Comparison of ENCODE assay signal across 14 cellular contexts in genomic region chr19:49801401-49801888, GRCh38. TPM values are rescaled to one million over a fixed set of nuclear protein-coding genes. Genes with fewer than 3 reads are reported as not detected.
A peak's percentile ranks its signal among the peaks of the same experiment; 100 is the strongest.
DNase-seq lines count a peak whose midpoint lies in the region; ATAC-seq, FAIRE-seq and TF ChIP-seq lines count a peak whose summit lies in the region.
"Had no signal": no experiment of that assay in that cellular context is flagged by ENCODE, and none has a peak within 500 bp of the region (broad histone marks: within the 10 kb centered on the region; RNA-seq: fewer than 3 reads in every experiment).

No MANE protein-coding gene starts in this region.

- peak overlapping the region in 1 of 2 donors; percentile 28 for H3K9ac ChIP-seq in colonic mucosa (ENCODE audit: low read depth in 2 of 2, low read length in 2 of 2)
- H3K9ac ChIP-seq in kidney (ENCODE audit: low read length in 2 of 2): no peak overlapping the region
- no peak overlapping the region for H3K9ac ChIP-seq in subcutaneous abdominal adipose tissue (ENCODE audit: low read length in 5 of 5)

- no peak for DNase-seq in HFF-Myc (ENCODE audit: extremely low read depth, low read depth)
- no peak for DNase-seq in colonic mucosa
- peak; percentile 77 for DNase-seq in kidney
- DNase-seq in stimulated activated CD4-positive, alpha-beta T cell treated with anti-CD3 and anti-CD28 coated beads, Interleukin-4, amount 100 ng/mL, for 1 hour: no peak
- DNase-seq: activated CD4-positive, alpha-beta memory T cell treated with anti-CD3 and anti-CD28 coated beads, Interleukin-2, amount 10 ng/mL, durations not matched to agents 7 days and 5 days; effector CD8-positive, alpha-beta T cell; GOT3; NCI-H1930; T-helper 17 cell had no signal

- no peaks in the 10 kb centered on the region for H3K4me1 ChIP-seq in colonic mucosa
- H3K4me1 ChIP-seq in kidney (ENCODE audit: control insufficient read depth in 1 of 2, insufficient read depth in 1 of 2, low read depth in 1 of 2, low read length in 2 of 2): peaks cover 0 to 2% of the 10 kb centered on the region in 2 donors
- H3K4me1 ChIP-seq in subcutaneous abdominal adipose tissue (ENCODE audit: control insufficient read depth in 5 of 5, insufficient read depth in 5 of 5, low read length in 5 of 5): peaks cover 0 to 19% (median 10%) of the 10 kb centered on the region in 5 donors

- no peak for TF ChIP-seq CTCF in HFF-Myc (IDR thresholded peaks at IDR 0.05; ENCODE audit: low read depth, low read length, missing control alignments)
- TF ChIP-seq CTCF in colonic mucosa (IDR thresholded peaks at IDR 0.05): no peak
- no peak for TF ChIP-seq CTCF in kidney (IDR thresholded peaks at IDR 0.05; ENCODE audit: borderline replicate concordance, extremely low read depth, insufficient read depth)

- intact Hi-C loops in colonic mucosa (cut with DNase I): no loop called here
- intact Hi-C loops in kidney (cut with DNase I): no loop called here

- H3K27me3 ChIP-seq in colonic mucosa (no peaks in the 10 kb centered on the region), subcutaneous abdominal adipose tissue (ENCODE audit: control insufficient read depth in 5 of 5, insufficient read depth in 4 of 5, low read length in 5 of 5) (no peaks in the 10 kb centered on the region)

- H3K9me3 ChIP-seq in colonic mucosa (no peaks in the 10 kb centered on the region), kidney (ENCODE audit: control insufficient read depth in 1 of 2, low read length in 2 of 2) (no peaks in the 10 kb centered on the region), subcutaneous abdominal adipose tissue (ENCODE audit: control insufficient read depth in 5 of 5, low read length in 5 of 5) (no peaks in the 10 kb centered on the region)

- peak overlapping the region; percentile 5 for H3K4me3 ChIP-seq in HFF-Myc (replicated peaks; ENCODE audit: low read depth, low read length)
- H3K4me3 ChIP-seq in colonic mucosa: peak overlapping the region; percentile 19
- H3K4me3 ChIP-seq in kidney (ENCODE audit: low read length in 2 of 2): no peak overlapping the region
- H3K4me3 ChIP-seq in subcutaneous abdominal adipose tissue (ENCODE audit: low read depth in 1 of 5, low read length in 5 of 5): peak overlapping the region in 4 of 5 donors; percentile 54 to 66 (median 60)

- H3K36me3 ChIP-seq in colonic mucosa (no peaks in the 10 kb centered on the region), kidney (ENCODE audit: control insufficient read depth in 1 of 2, insufficient read depth in 2 of 2, low read length in 2 of 2) (peaks cover 18 to 32% of the 10 kb centered on the region in 2 donors), subcutaneous abdominal adipose tissue (ENCODE audit: control insufficient read depth in 5 of 5, insufficient read depth in 5 of 5, low read length in 5 of 5) (peaks cover 0 to 91% (median 75%) of the 10 kb centered on the region in 5 donors)

- no peak for ATAC-seq in GM21619 (IDR thresholded peaks at IDR 0.05; ENCODE audit: unreplicated experiment)
- no peak for ATAC-seq in GM21825 (IDR thresholded peaks at IDR 0.05; ENCODE audit: unreplicated experiment)
- ATAC-seq in HG03432 (IDR thresholded peaks at IDR 0.05; ENCODE audit: unreplicated experiment): no peak
- ATAC-seq: T-helper 17 cell had no signal

- FAIRE-seq in kidney (lab: Jason Lieb, UNC): no peak

- no peak overlapping the region for H3K27ac ChIP-seq in colonic mucosa
- H3K27ac ChIP-seq in kidney (ENCODE audit: low read depth in 2 of 2, low read length in 2 of 2): no peak overlapping the region
- H3K27ac ChIP-seq in subcutaneous abdominal adipose tissue (ENCODE audit: low read depth, low read length): no peak overlapping the region

RNA-seq across cellular contexts. Expression of gene FUZ, which starts 11.6 kb away (rescaled TPM):
- total RNA-seq in colonic mucosa (10 to 100 TPM in 1 of 2 donors, 1 to 10 TPM in 1; 7.4 to 14.9 TPM), kidney (26.9 TPM)
- polyA plus RNA-seq in kidney (ENCODE audit: insufficient read depth, low read depth, low replicate concordance): 51.2 TPM

RNA-seq across cellular contexts. Expression of gene MED25, which starts 16.6 kb away (rescaled TPM):
- total RNA-seq in colonic mucosa (10 to 100 TPM; 46.1 to 77.2 TPM), kidney (53.2 TPM)
- polyA plus RNA-seq in kidney (ENCODE audit: insufficient read depth, low read depth, low replicate concordance): 37.3 TPM

RNA-seq across cellular contexts. Expression of gene AP2A1, which starts 34.6 kb away (rescaled TPM):
- 10 to 100 TPM; 80.0 to 92.1 TPM for total RNA-seq in colonic mucosa
- total RNA-seq in kidney: 70.0 TPM
- 32.0 TPM for polyA plus RNA-seq in kidney (ENCODE audit: insufficient read depth, low read depth, low replicate concordance)

RNA-seq across cellular contexts. Expression of gene TSKS, which starts 38.3 kb away (rescaled TPM):
- total RNA-seq in colonic mucosa: not detected
- 0.50 TPM for total RNA-seq in kidney
- polyA plus RNA-seq in kidney (ENCODE audit: insufficient read depth, low read depth, low replicate concordance): 0.47 TPM
- total RNA-seq: OCI-LY7 had no signal

RNA-seq across cellular contexts. Expression of gene PTOV1, which starts 49.5 kb away (rescaled TPM):
- total RNA-seq in colonic mucosa: 100 to 1,000 TPM; 109 to 128 TPM
- total RNA-seq in kidney: 118 TPM
- polyA plus RNA-seq in kidney (ENCODE audit: insufficient read depth, low read depth, low replicate concordance): 235 TPM

Comparison
In these comparisons a context has a peak if more than half of its experiments do, and no peak if none do; other contexts are left out.
1. H3K4me3 ChIP-seq: peak in HFF-Myc (single experiment), colonic mucosa (single experiment) and subcutaneous abdominal adipose tissue (4 of 5); none in kidney (0 of 2).